Comparison of ENCODE assay signal across 1 cellular context in genomic region chrX:49258749-49259124, GRCh38.
TF ChIP-seq lines count a peak whose summit lies in the region.

No MANE protein-coding gene starts in this region.

TF ChIP-seq in liver, 16 proteins besides CTCF, POLR2A, EP300 and RAD21:
- peak; percentile 38 for TF ChIP-seq SP1 (IDR thresholded peaks at IDR 0.05)
- TF ChIP-seq HNF4A (conservative IDR thresholded peaks at IDR 0.05), result peak; percentile 36 to 64
- no peak for TF ChIP-seq FOXA1 (IDR thresholded peaks at IDR 0.05)
